Comparison of ENCODE assay signal across 9 cellular contexts in the genomic region with DNA sequence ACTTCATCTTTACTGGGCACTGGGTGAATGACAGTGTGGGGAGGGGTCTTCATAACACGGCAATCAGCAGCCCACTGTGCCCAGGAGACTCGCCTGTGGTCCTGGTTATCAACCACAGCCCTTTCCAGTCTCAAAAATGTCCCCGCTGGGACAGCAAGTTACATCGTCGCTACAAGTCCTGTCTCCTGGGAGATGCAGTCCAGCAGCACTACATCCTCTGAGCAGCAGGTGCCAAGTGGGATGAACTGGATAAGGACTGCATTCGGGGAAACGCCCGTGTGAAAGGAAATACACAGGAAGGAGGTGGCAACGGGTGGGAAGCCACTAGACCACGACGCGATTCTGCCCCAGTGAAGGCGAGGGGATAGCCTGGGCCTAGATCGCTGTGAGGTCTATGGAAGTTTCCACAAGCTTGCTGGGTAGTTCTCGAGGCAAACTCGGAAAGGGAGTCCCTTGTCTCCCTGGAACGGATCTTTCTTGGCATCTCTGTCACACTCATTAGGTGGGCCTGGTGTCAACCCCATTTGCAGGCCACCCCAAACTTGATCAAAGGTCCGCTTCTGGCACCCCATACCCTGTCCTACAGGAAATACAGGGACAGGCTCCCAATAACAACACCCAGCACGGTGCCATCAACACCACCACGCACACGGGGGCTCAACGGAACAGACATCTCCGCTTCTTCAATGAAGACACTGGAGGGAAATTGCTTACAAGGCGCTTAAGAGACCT.
DNase-seq lines count a peak whose midpoint lies in the region; ATAC-seq and TF ChIP-seq lines count a peak whose summit lies in the region.
"Had no signal": no experiment of that assay in that cellular context is flagged by ENCODE, and none has a peak within 500 bp of the region (broad histone marks: within the 10 kb centered on the region; RNA-seq: fewer than 3 reads in every experiment).

No MANE protein-coding gene starts in this region.

- peaks cover 19 to 35% of the 10 kb centered on the region in 2 donors for H3K4me1 Mint-ChIP-seq in effector memory CD8-positive, alpha-beta T cell (ENCODE audit: low read depth in 2 of 2)
- H3K4me1 Mint-ChIP-seq in stimulated activated effector memory CD8-positive, alpha-beta T cell treated with anti-CD3 and anti-CD28 coated beads, Interleukin-12 subunit alpha, Interleukin-12 subunit beta, amount 100 ng/mL, for 72 hours, result peaks cover 28% of the 10 kb centered on the region
- H3K4me1 Mint-ChIP-seq: brain had no signal

- TF ChIP-seq POLR2A in GM18505 (IDR thresholded peaks at IDR 0.05; ENCODE audit: borderline replicate concordance, extremely low read depth, insufficient read depth, insufficient read length), result no peak

- peak overlapping the region; percentile 81 to 90 for H3K27ac Mint-ChIP-seq in effector memory CD8-positive, alpha-beta T cell
- H3K27ac Mint-ChIP-seq in stimulated activated effector memory CD8-positive, alpha-beta T cell treated with anti-CD3 and anti-CD28 coated beads, Interleukin-12 subunit alpha, Interleukin-12 subunit beta, amount 100 ng/mL, for 72 hours, result peak overlapping the region; percentile 81
- H3K27ac Mint-ChIP-seq: brain had no signal

- H3K27me3 Mint-ChIP-seq in effector memory CD8-positive, alpha-beta T cell, result no peaks in the 10 kb centered on the region

- H3K36me3 Mint-ChIP-seq in effector memory CD8-positive, alpha-beta T cell (ENCODE audit: insufficient read depth), result peaks cover 14% of the 10 kb centered on the region
- peaks cover 6% of the 10 kb centered on the region for H3K36me3 Mint-ChIP-seq in stimulated activated effector memory CD8-positive, alpha-beta T cell treated with anti-CD3 and anti-CD28 coated beads, Interleukin-12 subunit alpha, Interleukin-12 subunit beta, amount 100 ng/mL, for 72 hours
- H3K36me3 Mint-ChIP-seq: brain had no signal

- peak overlapping the region; percentile 66 to 81 for H3K4me3 Mint-ChIP-seq in effector memory CD8-positive, alpha-beta T cell
- peak overlapping the region; percentile 48 for H3K4me3 Mint-ChIP-seq in stimulated activated effector memory CD8-positive, alpha-beta T cell treated with anti-CD3 and anti-CD28 coated beads, Interleukin-12 subunit alpha, Interleukin-12 subunit beta, amount 100 ng/mL, for 72 hours

- ATAC-seq in effector memory CD8-positive, alpha-beta T cell (replicated peaks), result no peak
- no peak for ATAC-seq in stimulated activated effector memory CD8-positive, alpha-beta T cell treated with anti-CD3 and anti-CD28 coated beads, Interleukin-12 subunit alpha, Interleukin-12 subunit beta, amount 100 ng/mL, for 72 hours
- ATAC-seq in GM21360 (IDR thresholded peaks at IDR 0.05; ENCODE audit: unreplicated experiment) (no peak), GM18505 (IDR thresholded peaks at IDR 0.05; ENCODE audit: unreplicated experiment) (no peak)

- no peaks in the 10 kb centered on the region for H3K9me3 Mint-ChIP-seq in effector memory CD8-positive, alpha-beta T cell
- no peaks in the 10 kb centered on the region for H3K9me3 Mint-ChIP-seq in stimulated activated effector memory CD8-positive, alpha-beta T cell treated with anti-CD3 and anti-CD28 coated beads, Interleukin-12 subunit alpha, Interleukin-12 subunit beta, amount 100 ng/mL, for 72 hours
- H3K9me3 Mint-ChIP-seq: brain had no signal

- DNase-seq in NCI-H748 (lab: John Stamatoyannopoulos, UW; ENCODE audit: unreplicated experiment) (peak; percentile 37), NCI-H748 treated with DMSO at 0.1 percent for 48 hours (lab: John Stamatoyannopoulos, UW) (no peak), NCI-H526 treated with DMSO at 0.1 percent for 48 hours (lab: John Stamatoyannopoulos, UW) (peak; percentile 83), RPMI8226 (no peak)
- no peak for DNase-seq in effector memory CD8-positive, alpha-beta T cell
- peak in 1 of 2 donors; percentile 56 for DNase-seq in stimulated activated effector memory CD8-positive, alpha-beta T cell treated with anti-CD3 and anti-CD28 coated beads, Interleukin-12 subunit alpha, Interleukin-12 subunit beta, amount 100 ng/mL, for 72 hours (ENCODE audit: low spot score in 2 of 2)

Comparison
In these comparisons a context has a peak if more than half of its experiments do, and no peak if none do; other contexts are left out.
1. DNase-seq: peak in NCI-H748 (single experiment) and NCI-H526 treated with DMSO at 0.1 percent for 48 hours (single experiment); none in NCI-H748 treated with DMSO at 0.1 percent for 48 hours (single experiment), effector memory CD8-positive, alpha-beta T cell (0 of 3) and RPMI8226 (single experiment).